ENCODE assay signal across 1 cellular context in genomic region chr16:56701534-56701933, GRCh38.
TF ChIP-seq lines count a peak whose summit lies in the region.

No MANE protein-coding gene starts in this region.

TF ChIP-seq in SK-N-SH, 30 proteins besides CTCF, POLR2A, EP300 and RAD21:
- TF ChIP-seq MEF2A (IDR thresholded peaks at IDR 0.05; ENCODE audit: borderline replicate concordance, low read depth) (no peak), USF1 (IDR thresholded peaks at IDR 0.05; ENCODE audit: borderline replicate concordance, low read depth) (no peak), POLR2AphosphoS5 (IDR thresholded peaks at IDR 0.05; ENCODE audit: low read depth, low read length) (no peak), FOXJ3 (CRISPR knock-in tag; IDR thresholded peaks at IDR 0.05) (no peak)
- TF ChIP-seq, protein P1, sequence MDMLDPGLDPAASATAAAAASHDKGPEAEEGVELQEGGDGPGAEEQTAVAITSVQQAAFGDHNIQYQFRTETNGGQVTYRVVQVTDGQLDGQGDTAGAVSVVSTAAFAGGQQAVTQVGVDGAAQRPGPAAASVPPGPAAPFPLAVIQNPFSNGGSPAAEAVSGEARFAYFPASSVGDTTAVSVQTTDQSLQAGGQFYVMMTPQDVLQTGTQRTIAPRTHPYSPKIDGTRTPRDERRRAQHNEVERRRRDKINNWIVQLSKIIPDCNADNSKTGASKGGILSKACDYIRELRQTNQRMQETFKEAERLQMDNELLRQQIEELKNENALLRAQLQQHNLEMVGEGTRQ (IDR thresholded peaks at IDR 0.05; ENCODE audit: borderline replicate concordance, low read depth, low read length): no peak
